Comparison of ENCODE assay signal across 1 cellular context in the genomic region with DNA sequence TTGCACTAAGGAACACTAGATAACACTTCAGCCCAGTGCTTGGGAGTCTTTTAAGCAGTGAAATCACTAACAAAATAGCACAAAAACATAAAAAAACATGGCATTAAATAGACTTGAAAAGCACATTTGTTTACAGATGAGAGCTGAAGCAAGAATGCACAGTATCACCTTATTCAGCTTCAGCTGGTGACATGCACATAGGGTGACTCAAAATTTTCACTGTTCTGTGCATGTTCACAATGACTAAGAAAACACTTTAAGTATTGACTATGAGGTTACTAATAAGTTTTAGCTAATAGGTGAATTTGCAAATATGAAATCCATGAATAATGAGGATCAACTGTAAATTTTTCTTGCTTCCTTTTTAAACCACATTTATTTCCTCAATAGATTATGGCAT.
A peak's percentile ranks its signal among the peaks of the same experiment; 100 is the strongest.
TF ChIP-seq lines count a peak whose summit lies in the region.

No MANE protein-coding gene starts in this region.

TF ChIP-seq in IMR-90, 13 proteins besides CTCF, POLR2A, EP300 and RAD21 (continued from another document):
- TF ChIP-seq BHLHE40 (IDR thresholded peaks at IDR 0.05; ENCODE audit: low read depth, low read length) (no peak), FOS (IDR thresholded peaks at IDR 0.05; ENCODE audit: low read depth, low read length) (no peak), MAZ (IDR thresholded peaks at IDR 0.05; ENCODE audit: borderline replicate concordance, low read depth, low read length) (no peak), NFE2L2 (IDR thresholded peaks at IDR 0.05; ENCODE audit: low read depth, low read length) (0 out of 2 replicates have a peak, but pooled peaks have one; percentile 3)
- TF ChIP-seq, protein P1, sequence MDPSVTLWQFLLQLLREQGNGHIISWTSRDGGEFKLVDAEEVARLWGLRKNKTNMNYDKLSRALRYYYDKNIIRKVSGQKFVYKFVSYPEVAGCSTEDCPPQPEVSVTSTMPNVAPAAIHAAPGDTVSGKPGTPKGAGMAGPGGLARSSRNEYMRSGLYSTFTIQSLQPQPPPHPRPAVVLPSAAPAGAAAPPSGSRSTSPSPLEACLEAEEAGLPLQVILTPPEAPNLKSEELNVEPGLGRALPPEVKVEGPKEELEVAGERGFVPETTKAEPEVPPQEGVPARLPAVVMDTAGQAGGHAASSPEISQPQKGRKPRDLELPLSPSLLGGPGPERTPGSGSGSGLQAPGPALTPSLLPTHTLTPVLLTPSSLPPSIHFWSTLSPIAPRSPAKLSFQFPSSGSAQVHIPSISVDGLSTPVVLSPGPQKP (IDR thresholded peaks at IDR 0.05; ENCODE audit: borderline replicate concordance, low read depth, low read length), result no peak
- TF ChIP-seq, protein P2, sequence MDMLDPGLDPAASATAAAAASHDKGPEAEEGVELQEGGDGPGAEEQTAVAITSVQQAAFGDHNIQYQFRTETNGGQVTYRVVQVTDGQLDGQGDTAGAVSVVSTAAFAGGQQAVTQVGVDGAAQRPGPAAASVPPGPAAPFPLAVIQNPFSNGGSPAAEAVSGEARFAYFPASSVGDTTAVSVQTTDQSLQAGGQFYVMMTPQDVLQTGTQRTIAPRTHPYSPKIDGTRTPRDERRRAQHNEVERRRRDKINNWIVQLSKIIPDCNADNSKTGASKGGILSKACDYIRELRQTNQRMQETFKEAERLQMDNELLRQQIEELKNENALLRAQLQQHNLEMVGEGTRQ (IDR thresholded peaks at IDR 0.05; ENCODE audit: low read depth, low read length), result no peak
TF ChIP-seq in IMR-90: peak in this region for 1.
